ENCODE assay signal across 11 cellular contexts in genomic region chr10:63666836-63667383, GRCh38.
A peak's percentile ranks its signal among the peaks of the same experiment; 100 is the strongest.
DNase-seq lines count a peak whose midpoint lies in the region; ATAC-seq and TF ChIP-seq lines count a peak whose summit lies in the region.
"Had no signal": no experiment of that assay in that cellular context is flagged by ENCODE, and none has a peak within 500 bp of the region (broad histone marks: within the 10 kb centered on the region; RNA-seq: fewer than 3 reads in every experiment).

No MANE protein-coding gene starts in this region.

- no peak overlapping the region for H3K27ac ChIP-seq in prostate gland
- H3K27ac ChIP-seq: SK-N-MC had no signal

- WGBS in prostate gland = 47% methylated on average over 4 of the region's 4 CpGs

- H3K36me3 ChIP-seq in skeletal muscle satellite cell (ENCODE audit: insufficient read depth, low read length) (no peaks in the 10 kb centered on the region), prostate gland (no peaks in the 10 kb centered on the region)

- no peak for TF ChIP-seq POLR2A in prostate gland (IDR thresholded peaks at IDR 0.05)

- TF ChIP-seq CTCF in prostate gland (IDR thresholded peaks at IDR 0.05) (no peak), omental fat pad (IDR thresholded peaks at IDR 0.05) (no peak)

- ATAC-seq in GM18867 (IDR thresholded peaks at IDR 0.05; ENCODE audit: unreplicated experiment) = peak; percentile 93
- peak; percentile 80 for ATAC-seq in HG02884 (IDR thresholded peaks at IDR 0.05; ENCODE audit: unreplicated experiment)
- no peak for ATAC-seq in omental fat pad (ENCODE audit: low FRiP score)
- ATAC-seq: HCT116 had no signal

- no peak overlapping the region for H3K9ac ChIP-seq in skeletal muscle satellite cell (ENCODE audit: low read depth, low read length)

- H3K4me1 ChIP-seq in skeletal muscle satellite cell (ENCODE audit: control insufficient read depth, insufficient read depth, low read length) = peaks cover 33% of the 10 kb centered on the region
- H3K4me1 ChIP-seq in prostate gland (replicated peaks) = no peaks in the 10 kb centered on the region

- H3K27me3 ChIP-seq in skeletal muscle satellite cell (ENCODE audit: control insufficient read depth, insufficient read depth, low read length) (no peaks in the 10 kb centered on the region), prostate gland (replicated peaks; ENCODE audit: insufficient read depth) (no peaks in the 10 kb centered on the region)

- peak overlapping the region; percentile 16 for H3K4me2 ChIP-seq in skeletal muscle satellite cell (ENCODE audit: low read length)

- H3K4me3 ChIP-seq in skeletal muscle satellite cell (ENCODE audit: low read length) (no peak overlapping the region), prostate gland (no peak overlapping the region)
- H3K4me3 ChIP-seq: SK-N-MC had no signal

- H3K9me3 ChIP-seq in skeletal muscle satellite cell (replicated peaks; ENCODE audit: low read length) = no peaks in the 10 kb centered on the region
- no peaks in the 10 kb centered on the region for H3K9me3 ChIP-seq in prostate gland

- DNase-seq in amniotic epithelial cell (ENCODE audit: low read depth) (peak; percentile 95), C1 segment of cervical spinal cord (lab: John Stamatoyannopoulos, UW) (no peak), NCI-H1436 treated with DMSO at 0.1 percent for 48 hours (lab: John Stamatoyannopoulos, UW) (no peak), prostate gland (ENCODE audit: low spot score) (no peak), omental fat pad (ENCODE audit: low spot score) (no peak)
- DNase-seq: nucleus accumbens had no signal

- intact Hi-C loops in prostate gland (cut with DNase I) = no loop called here
